In the genomic region with DNA sequence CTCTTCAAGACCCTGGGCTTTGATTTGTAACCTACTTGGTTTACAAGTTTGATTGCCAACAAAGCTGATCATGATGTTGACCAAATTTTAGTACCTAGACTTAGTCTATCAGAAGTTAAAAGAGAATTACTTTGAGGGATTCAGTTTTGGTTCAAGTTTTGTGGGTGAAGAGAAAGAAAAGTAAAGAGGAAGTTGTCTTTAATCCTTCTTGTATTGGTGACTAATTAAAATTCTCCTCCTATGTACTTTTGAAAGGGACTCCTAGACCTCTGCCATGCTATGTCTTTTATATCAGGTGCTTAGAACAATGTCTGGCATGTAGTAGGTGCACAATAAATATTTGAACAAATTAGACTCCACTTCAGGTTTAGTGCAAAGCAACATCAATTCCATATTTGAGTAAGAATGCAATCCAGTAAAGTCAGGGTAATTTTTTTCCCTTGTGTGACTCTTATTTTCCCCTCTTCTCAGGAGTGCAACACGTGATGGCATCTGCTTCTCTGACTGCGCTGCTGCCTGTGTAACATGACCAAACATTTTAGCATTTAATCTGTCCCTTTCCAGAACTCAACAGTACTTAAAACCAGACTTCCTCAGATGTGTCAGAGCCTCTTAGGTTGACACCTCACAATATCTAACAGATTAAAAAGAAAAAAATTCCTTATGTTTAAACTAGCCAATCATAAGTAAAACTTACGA, we compare ENCODE assay signal across 16 cellular contexts. TPM values are rescaled to one million over a fixed set of nuclear protein-coding genes. Genes with fewer than 3 reads are reported as not detected.
DNase-seq lines count a peak whose midpoint lies in the region; ATAC-seq, FAIRE-seq and TF ChIP-seq lines count a peak whose summit lies in the region.
"Had no signal": no experiment of that assay in that cellular context is flagged by ENCODE, and none has a peak within 500 bp of the region (broad histone marks: within the 10 kb centered on the region; RNA-seq: fewer than 3 reads in every experiment).

No MANE protein-coding gene starts in this region.

- DNase-seq in T-helper 1 cell (no peak), GM18507 (ENCODE audit: extremely low spot score, insufficient read length, low read depth) (no peak), lower lobe of right lung (no peak), NCI-H774 (lab: John Stamatoyannopoulos, UW) (no peak), mucosa of descending colon (no peak), aorta (no peak)
- DNase-seq in activated T-helper 1 cell treated with anti-CD3 and anti-CD28 coated beads, Interleukin-12 subunit alpha, Interleukin-12 subunit beta, Interleukin-2, Interleukin-4 antibody, amounts not matched to agents 30 ng/mL and 10 ng/mL and 1 ng/mL, durations not matched to agents 14 hours and 24 hours and 36 hours (ENCODE audit: low spot score) = no peak
- DNase-seq: activated CD8-positive, alpha-beta memory T cell treated with anti-CD3 and anti-CD28 coated beads, Interleukin-2, amount 50 U/mL, for 4 hours; effector CD4-positive, alpha-beta T cell; KG1; NCI-H187; stimulated activated CD8-positive, alpha-beta memory T cell treated with anti-CD3 and anti-CD28 coated beads, Interleukin-4, amount 100 ng/mL, for 48 hours; uterus had no signal

- H3K4me3 ChIP-seq in lower lobe of right lung = no peak overlapping the region
- no peak overlapping the region for H3K4me3 ChIP-seq in mucosa of descending colon
- H3K4me3 ChIP-seq in aorta (ENCODE audit: low read length in 2 of 2) = no peak overlapping the region
- H3K4me3 ChIP-seq: A549, uterus had no signal

- H3K9me3 ChIP-seq in lower lobe of right lung (no peaks in the 10 kb centered on the region), mucosa of descending colon (no peaks in the 10 kb centered on the region), aorta (ENCODE audit: control insufficient read depth, low read length) (no peaks in the 10 kb centered on the region)
- H3K9me3 ChIP-seq: A549, uterus had no signal

- TF ChIP-seq CTCF in lower lobe of right lung (IDR thresholded peaks at IDR 0.05) = no peak
- TF ChIP-seq CTCF in mucosa of descending colon (IDR thresholded peaks at IDR 0.05) = no peak

- H3K27me3 ChIP-seq in lower lobe of right lung (ENCODE audit: low read depth) (no peaks in the 10 kb centered on the region), aorta (ENCODE audit: control insufficient read depth in 1 of 2, insufficient read depth in 2 of 2, low read length in 1 of 2) (no peaks in the 10 kb centered on the region)
- H3K27me3 ChIP-seq: uterus had no signal

- peaks cover 37% of the 10 kb centered on the region for H3K4me1 Mint-ChIP-seq in T-helper 1 cell treated with Interleukin-12 subunit alpha and Interleukin-12 subunit beta and Interleukin-4 antibody, amounts not matched to agents 30 μg/mL and 1 μg/mL, for 36 hours (ENCODE audit: low read depth)
- H3K4me1 Mint-ChIP-seq in activated T-helper 1 cell treated with anti-CD3 and anti-CD28 coated beads, Interleukin-12 subunit alpha, Interleukin-12 subunit beta, Interleukin-2, Interleukin-4 antibody, amounts not matched to agents 30 ng/mL and 10 ng/mL and 1 ng/mL, durations not matched to agents 14 hours and 24 hours and 36 hours (ENCODE audit: low read depth) = peaks cover 41% of the 10 kb centered on the region

- H3K4me1 ChIP-seq in lower lobe of right lung = peaks cover 30% of the 10 kb centered on the region
- H3K4me1 ChIP-seq in mucosa of descending colon (ENCODE audit: low read depth) = peaks cover 6% of the 10 kb centered on the region
- H3K4me1 ChIP-seq in aorta (ENCODE audit: control insufficient read depth in 1 of 2, insufficient read depth in 2 of 2, low read length in 2 of 2) = no peaks in the 10 kb centered on the region
- H3K4me1 ChIP-seq: uterus had no signal

- H3K27ac ChIP-seq in lower lobe of right lung = peak overlapping the region; percentile 25
- H3K27ac ChIP-seq in aorta (ENCODE audit: low read depth in 1 of 2, low read length in 2 of 2) = no peak overlapping the region
- H3K27ac ChIP-seq: A549, uterus had no signal

- H3K36me3 Mint-ChIP-seq in T-helper 1 cell treated with Interleukin-12 subunit alpha and Interleukin-12 subunit beta and Interleukin-4 antibody, amounts not matched to agents 30 μg/mL and 1 μg/mL, for 36 hours (ENCODE audit: low read depth) = peaks cover 61% of the 10 kb centered on the region
- peaks cover 53% of the 10 kb centered on the region for H3K36me3 Mint-ChIP-seq in activated T-helper 1 cell treated with anti-CD3 and anti-CD28 coated beads, Interleukin-12 subunit alpha, Interleukin-12 subunit beta, Interleukin-2, Interleukin-4 antibody, amounts not matched to agents 30 ng/mL and 10 ng/mL and 1 ng/mL, durations not matched to agents 14 hours and 24 hours and 36 hours (ENCODE audit: low read depth)

- peaks cover 59% of the 10 kb centered on the region for H3K36me3 ChIP-seq in lower lobe of right lung
- H3K36me3 ChIP-seq in mucosa of descending colon (ENCODE audit: low read depth) = peaks cover 4% of the 10 kb centered on the region
- no peaks in the 10 kb centered on the region for H3K36me3 ChIP-seq in aorta (ENCODE audit: control insufficient read depth in 1 of 2, insufficient read depth in 2 of 2, low read length in 1 of 2)
- H3K36me3 ChIP-seq: uterus had no signal

- H3K4me3 Mint-ChIP-seq in T-helper 1 cell treated with Interleukin-12 subunit alpha and Interleukin-12 subunit beta and Interleukin-4 antibody, amounts not matched to agents 30 μg/mL and 1 μg/mL, for 36 hours = no peak overlapping the region
- no peak overlapping the region for H3K4me3 Mint-ChIP-seq in activated T-helper 1 cell treated with anti-CD3 and anti-CD28 coated beads, Interleukin-12 subunit alpha, Interleukin-12 subunit beta, Interleukin-2, Interleukin-4 antibody, amounts not matched to agents 30 ng/mL and 10 ng/mL and 1 ng/mL, durations not matched to agents 14 hours and 24 hours and 36 hours

- peak; percentile 72 to 88 for ATAC-seq in lower lobe of right lung
- no peak for ATAC-seq in mucosa of descending colon
- ATAC-seq in aorta (ENCODE audit: low FRiP score) = no peak
- ATAC-seq: A549 had no signal

- H3K27ac Mint-ChIP-seq in T-helper 1 cell treated with Interleukin-12 subunit alpha and Interleukin-12 subunit beta and Interleukin-4 antibody, amounts not matched to agents 30 μg/mL and 1 μg/mL, for 36 hours = peak overlapping the region; percentile 22
- H3K27ac Mint-ChIP-seq in activated T-helper 1 cell treated with anti-CD3 and anti-CD28 coated beads, Interleukin-12 subunit alpha, Interleukin-12 subunit beta, Interleukin-2, Interleukin-4 antibody, amounts not matched to agents 30 ng/mL and 10 ng/mL and 1 ng/mL, durations not matched to agents 14 hours and 24 hours and 36 hours = peak overlapping the region; percentile 81

- 65 to 72% methylated on average over 3 of the region's 3 CpGs for WGBS in aorta, 2 donors

- intact Hi-C loops in activated T-helper 1 cell treated with anti-CD3 and anti-CD28 coated beads, Interleukin-12 subunit alpha, Interleukin-12 subunit beta, Interleukin-2, Interleukin-4 antibody, amounts not matched to agents 30 ng/mL and 10 ng/mL and 1 ng/mL, durations not matched to agents 14 hours and 24 hours and 36 hours (cut with micrococcal nuclease) = loop anchor here (5.0 kb wide), 1 partner anchor 50 kb away; the partner anchor contains the start of gene NFYC
- intact Hi-C loops in lower lobe of right lung (cut with DNase I) = no loop called here
- intact Hi-C loops in mucosa of descending colon (cut with DNase I, micrococcal nuclease) = no loop called here
- intact Hi-C loops in aorta (cut with DNase I) = no loop called here

- no peaks in the 10 kb centered on the region for H3K27me3 Mint-ChIP-seq in T-helper 1 cell treated with Interleukin-12 subunit alpha and Interleukin-12 subunit beta and Interleukin-4 antibody, amounts not matched to agents 30 μg/mL and 1 μg/mL, for 36 hours (ENCODE audit: low read depth)
- no peaks in the 10 kb centered on the region for H3K27me3 Mint-ChIP-seq in activated T-helper 1 cell treated with anti-CD3 and anti-CD28 coated beads, Interleukin-12 subunit alpha, Interleukin-12 subunit beta, Interleukin-2, Interleukin-4 antibody, amounts not matched to agents 30 ng/mL and 10 ng/mL and 1 ng/mL, durations not matched to agents 14 hours and 24 hours and 36 hours (ENCODE audit: insufficient read depth)

- peak; percentile 76 for FAIRE-seq in GM18507 (lab: Jason Lieb, UNC)
- FAIRE-seq: A549, frontal cortex had no signal

- H3K9me3 Mint-ChIP-seq in T-helper 1 cell treated with Interleukin-12 subunit alpha and Interleukin-12 subunit beta and Interleukin-4 antibody, amounts not matched to agents 30 μg/mL and 1 μg/mL, for 36 hours = no peaks in the 10 kb centered on the region
- no peaks in the 10 kb centered on the region for H3K9me3 Mint-ChIP-seq in activated T-helper 1 cell treated with anti-CD3 and anti-CD28 coated beads, Interleukin-12 subunit alpha, Interleukin-12 subunit beta, Interleukin-2, Interleukin-4 antibody, amounts not matched to agents 30 ng/mL and 10 ng/mL and 1 ng/mL, durations not matched to agents 14 hours and 24 hours and 36 hours

RNA-seq across cellular contexts. Expression of gene KCNQ4, which starts 41.1 kb away (rescaled TPM):
- total RNA-seq in activated T-helper 1 cell treated with anti-CD3 and anti-CD28 coated beads, Interleukin-12 subunit alpha, Interleukin-12 subunit beta, Interleukin-2, Interleukin-4 antibody, amounts not matched to agents 30 ng/mL and 10 ng/mL and 1 ng/mL, durations not matched to agents 14 hours and 24 hours and 36 hours = 0.78 and 0.88 TPM in 2 replicates
- total RNA-seq in lower lobe of right lung (0.89 TPM), mucosa of descending colon (10 to 100 TPM in 1 of 3 donors, 1 to 10 TPM in 2; 1.3 to 13.0 (median 2.3) TPM), aorta (1 to 10 TPM; 7.2 to 8.7 TPM)
- polyA plus RNA-seq in aorta = 10 to 100 TPM in 1 of 2 donors, under 1 TPM in 1; 0.88 to 10.0 TPM

RNA-seq across cellular contexts. Expression of gene NFYC, which starts 51.0 kb away (rescaled TPM):
- 79.0 and 85.1 TPM in 2 replicates for total RNA-seq in activated T-helper 1 cell treated with anti-CD3 and anti-CD28 coated beads, Interleukin-12 subunit alpha, Interleukin-12 subunit beta, Interleukin-2, Interleukin-4 antibody, amounts not matched to agents 30 ng/mL and 10 ng/mL and 1 ng/mL, durations not matched to agents 14 hours and 24 hours and 36 hours
- total RNA-seq in lower lobe of right lung = 54.2 TPM
- 10 to 100 TPM; 56.2 to 76.4 (median 70.5) TPM for total RNA-seq in mucosa of descending colon
- total RNA-seq in aorta = 10 to 100 TPM; 39.1 to 56.4 TPM
- 10 to 100 TPM; 21.3 to 36.2 TPM for polyA plus RNA-seq in aorta

Comparison
In these comparisons a context has a peak if more than half of its experiments do, and no peak if none do; other contexts are left out.
1. ATAC-seq: peak in lower lobe of right lung (2 of 2); none in mucosa of descending colon (single experiment) and aorta (single experiment).